In the genomic region with DNA sequence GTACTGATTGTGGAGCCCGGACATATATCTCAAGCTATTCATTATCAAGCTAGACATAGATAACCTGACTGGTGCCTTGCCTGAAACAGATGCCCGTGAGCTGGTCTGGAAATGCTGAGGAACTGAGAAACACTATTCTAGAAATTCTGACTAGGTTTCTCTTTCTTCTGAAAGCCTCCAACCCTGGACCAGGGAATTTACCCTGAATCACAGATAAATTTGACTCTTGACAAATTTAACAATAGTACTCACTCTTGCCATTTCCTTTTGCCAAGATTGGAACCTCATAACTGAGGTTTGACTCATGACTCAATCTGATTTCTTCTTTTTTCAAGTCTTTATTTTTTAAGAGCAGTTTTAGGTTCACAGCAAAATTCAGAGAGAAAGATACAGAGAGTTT, we compare ENCODE assay signal across 15 cellular contexts.
DNase-seq lines count a peak whose midpoint lies in the region; ATAC-seq and TF ChIP-seq lines count a peak whose summit lies in the region.
"Had no signal": no experiment of that assay in that cellular context is flagged by ENCODE, and none has a peak within 500 bp of the region (broad histone marks: within the 10 kb centered on the region; RNA-seq: fewer than 3 reads in every experiment).

No MANE protein-coding gene starts in this region.

- H3K27me3 Mint-ChIP-seq in activated CD4-positive, alpha-beta memory T cell treated with anti-CD3 and anti-CD28 coated beads, Interleukin-2, amount 10 ng/mL, durations not matched to agents 7 days and 5 days, result no peaks in the 10 kb centered on the region
- H3K27me3 Mint-ChIP-seq in natural killer cell (ENCODE audit: low read depth in 2 of 2), result peaks cover 4 to 11% of the 10 kb centered on the region in 2 donors
- H3K27me3 Mint-ChIP-seq: activated T-cell treated with anti-CD3 and anti-CD28 coated beads, Interleukin-2, amount 50 U/mL, for 24 hours had no signal

- intact Hi-C loops in natural killer cell (cut with micrococcal nuclease), result no loop called here

- no peaks in the 10 kb centered on the region for H3K36me3 Mint-ChIP-seq in activated CD4-positive, alpha-beta memory T cell treated with anti-CD3 and anti-CD28 coated beads, Interleukin-2, amount 10 ng/mL, durations not matched to agents 7 days and 5 days (ENCODE audit: low read depth)
- no peaks in the 10 kb centered on the region for H3K36me3 Mint-ChIP-seq in natural killer cell

- no peak for TF ChIP-seq CTCF in natural killer cell (IDR thresholded peaks at IDR 0.05)

- H3K4me1 Mint-ChIP-seq in activated CD4-positive, alpha-beta memory T cell treated with anti-CD3 and anti-CD28 coated beads, Interleukin-2, amount 10 ng/mL, durations not matched to agents 7 days and 5 days, result no peaks in the 10 kb centered on the region
- no peaks in the 10 kb centered on the region for H3K4me1 Mint-ChIP-seq in natural killer cell
- H3K4me1 Mint-ChIP-seq: endodermal cell had no signal

- POLR2A ChIA-PET in activated CD4-positive, alpha-beta memory T cell treated with anti-CD3 and anti-CD28 coated beads, Interleukin-2, amount 10 ng/mL, durations not matched to agents 7 days and 5 days (lab: Charles Lee), result no interaction called here

- peak; percentile 64 for ATAC-seq in GM19351 (IDR thresholded peaks at IDR 0.05; ENCODE audit: unreplicated experiment)
- peak; percentile 50 for ATAC-seq in HG02885 (IDR thresholded peaks at IDR 0.05; ENCODE audit: poor library complexity, unreplicated experiment)
- ATAC-seq in GM21526 (IDR thresholded peaks at IDR 0.05; ENCODE audit: low FRiP score, unreplicated experiment), result no peak
- no peak for ATAC-seq in natural killer cell

- CTCF ChIA-PET in activated CD4-positive, alpha-beta memory T cell treated with anti-CD3 and anti-CD28 coated beads, Interleukin-2, amount 10 ng/mL, durations not matched to agents 7 days and 5 days (lab: Charles Lee), result no interaction called here

- no peak for TF ChIP-seq POLR2A in erythroblast (IDR thresholded peaks at IDR 0.05; ENCODE audit: low read length)

- H3K4me3 Mint-ChIP-seq in activated CD4-positive, alpha-beta memory T cell treated with anti-CD3 and anti-CD28 coated beads, Interleukin-2, amount 10 ng/mL, durations not matched to agents 7 days and 5 days, result no peak overlapping the region
- no peak overlapping the region for H3K4me3 Mint-ChIP-seq in natural killer cell
- H3K4me3 Mint-ChIP-seq: activated T-cell treated with anti-CD3 and anti-CD28 coated beads, Interleukin-2, amount 50 U/mL, for 24 hours; endodermal cell had no signal

- no peaks in the 10 kb centered on the region for H3K9me3 Mint-ChIP-seq in activated CD4-positive, alpha-beta memory T cell treated with anti-CD3 and anti-CD28 coated beads, Interleukin-2, amount 10 ng/mL, durations not matched to agents 7 days and 5 days
- peaks cover 0 to 1% of the 10 kb centered on the region in 2 donors for H3K9me3 Mint-ChIP-seq in natural killer cell

- no peak overlapping the region for H3K27ac Mint-ChIP-seq in activated CD4-positive, alpha-beta memory T cell treated with anti-CD3 and anti-CD28 coated beads, Interleukin-2, amount 10 ng/mL, durations not matched to agents 7 days and 5 days
- H3K27ac Mint-ChIP-seq in natural killer cell, result no peak overlapping the region
- H3K27ac Mint-ChIP-seq: activated T-cell treated with anti-CD3 and anti-CD28 coated beads, Interleukin-2, amount 50 U/mL, for 24 hours; endodermal cell had no signal

- DNase-seq in EH (ENCODE audit: low read depth) (peak; percentile 3), amniotic stem cell (lab: John Stamatoyannopoulos, UW) (peak; percentile 14), natural killer cell (no peak), erythroblast (lab: John Stamatoyannopoulos, UW) (no peak)
- DNase-seq in activated CD4-positive, alpha-beta memory T cell treated with anti-CD3 and anti-CD28 coated beads, Interleukin-2, amount 10 ng/mL, durations not matched to agents 7 days and 5 days, result no peak
- DNase-seq: activated T-cell treated with anti-CD3 and anti-CD28 coated beads, Interleukin-2, amount 50 U/mL, for 24 hours; AML-193; endodermal cell; mesendoderm; NCI-H1417 treated with DMSO at 0.1 percent for 48 hours; ovary; WERI-Rb-1 had no signal

Comparison
In these comparisons a context has a peak if more than half of its experiments do, and no peak if none do; other contexts are left out.
1. DNase-seq: peak in EH (single experiment) and amniotic stem cell (single experiment); none in activated CD4-positive, alpha-beta memory T cell treated with anti-CD3 and anti-CD28 coated beads, Interleukin-2, amount 10 ng/mL, durations not matched to agents 7 days and 5 days (single experiment), natural killer cell (single experiment) and erythroblast (0 of 2).
2. ATAC-seq: peak in GM19351 (single experiment) and HG02885 (single experiment); none in GM21526 (single experiment) and natural killer cell (0 of 3).